In genomic region chr3:127970966-127971592, GRCh38 we compare ENCODE assay signal across 9 cellular contexts. TPM values are rescaled to one million over a fixed set of nuclear protein-coding genes. Genes with fewer than 3 reads are reported as not detected.
DNase-seq lines count a peak whose midpoint lies in the region; ATAC-seq and TF ChIP-seq lines count a peak whose summit lies in the region.
"Had no signal": no experiment of that assay in that cellular context is flagged by ENCODE, and none has a peak within 500 bp of the region (broad histone marks: within the 10 kb centered on the region; RNA-seq: fewer than 3 reads in every experiment).

No MANE protein-coding gene starts in this region.

- H3K4me3 Mint-ChIP-seq in MCF 10A (ENCODE audit: unreplicated experiment): no peak overlapping the region

- CTCF ChIA-PET in MCF 10A (lab: Yijun Ruan, JAX): interaction anchor here (0.5 to 2.7 kb wide), 38 partner anchors 10 to 396 kb away, joined by 3 to 22 read pairs (median 3); no protein-coding TSS in a partner anchor

- peaks cover 10% of the 10 kb centered on the region for H3K9me3 Mint-ChIP-seq in MCF 10A (ENCODE audit: unreplicated experiment)

- H3K36me3 ChIP-seq in testis (ENCODE audit: low read depth, missing control alignments): no peaks in the 10 kb centered on the region

- H3K27me3 Mint-ChIP-seq in MCF 10A (ENCODE audit: insufficient read depth, unreplicated experiment): peaks cover 45% of the 10 kb centered on the region

- H3K4me1 Mint-ChIP-seq in MCF 10A (ENCODE audit: insufficient read depth, unreplicated experiment): no peaks in the 10 kb centered on the region

- WGBS in testis, 2 donors: 75 to 85% methylated on average over 4 of the region's 4 CpGs

- no TSS peak for BruUV-seq in MCF 10A (replicated peaks; lab: Mats Ljungman, UMichigan)

- no peak for TF ChIP-seq POLR2A in testis (IDR thresholded peaks at IDR 0.05)

- ATAC-seq in GM19324 (IDR thresholded peaks at IDR 0.05; ENCODE audit: low FRiP score, unreplicated experiment): no peak

- intact Hi-C loops in MCF 10A (cut with micrococcal nuclease): loop anchor here (1.0 to 2.0 kb wide), 5 partner anchors 154 to 396 kb away; no protein-coding TSS in a partner anchor
- intact Hi-C loops in testis (cut with DNase I; ENCODE audit: low total_unique reads): loop anchor here (10.0 kb wide), 1 partner anchor 396 kb away; no protein-coding TSS in a partner anchor

- POLR2A ChIA-PET in MCF 10A (lab: Yijun Ruan, JAX): no interaction called here

- H3K4me3 ChIP-seq in testis: no peak overlapping the region

- H3K27ac ChIP-seq in testis: no peak overlapping the region

- DNase-seq in EL (peak; percentile 54), HK-2 (ENCODE audit: unreplicated experiment) (peak; percentile 28), NCI-H526 (lab: John Stamatoyannopoulos, UW) (peak; percentile 35 to 80), MCF 10A (ENCODE audit: unreplicated experiment) (peak; percentile 66), islet precursor cell (peak; percentile 70), testis (peak; percentile 65)
- DNase-seq in effector CD4-positive, alpha-beta T cell: no peak

- H3K27me3 ChIP-seq in testis: no peaks in the 10 kb centered on the region

- H3K36me3 Mint-ChIP-seq in MCF 10A (ENCODE audit: insufficient read depth, unreplicated experiment): no peaks in the 10 kb centered on the region

- no peaks in the 10 kb centered on the region for H3K9me3 ChIP-seq in testis

- TF ChIP-seq CTCF in MCF 10A (IDR thresholded peaks at IDR 0.05; ENCODE audit: unreplicated experiment): peak; percentile 70
- TF ChIP-seq CTCF in testis (IDR thresholded peaks at IDR 0.05): peak; percentile 53 to 74 (median 73)

- no peak overlapping the region for H3K27ac Mint-ChIP-seq in MCF 10A (ENCODE audit: low read depth, unreplicated experiment)

- no peaks in the 10 kb centered on the region for H3K4me1 ChIP-seq in testis

RNA-seq across cellular contexts. Expression of gene KBTBD12, which starts 56.0 kb away (rescaled TPM):
- total RNA-seq in MCF 10A (2022): not detected in 2 replicates
- 1 to 10 TPM; 1.6 to 4.6 TPM for total RNA-seq in testis
- 2.7 TPM for polyA plus RNA-seq in testis (ENCODE audit: insufficient read depth, low read depth, low replicate concordance)
- total RNA-seq: activated CD8-positive, alpha-beta memory T cell treated with anti-CD3 and anti-CD28 coated beads for 36 hours had no signal
